In the genomic region with DNA sequence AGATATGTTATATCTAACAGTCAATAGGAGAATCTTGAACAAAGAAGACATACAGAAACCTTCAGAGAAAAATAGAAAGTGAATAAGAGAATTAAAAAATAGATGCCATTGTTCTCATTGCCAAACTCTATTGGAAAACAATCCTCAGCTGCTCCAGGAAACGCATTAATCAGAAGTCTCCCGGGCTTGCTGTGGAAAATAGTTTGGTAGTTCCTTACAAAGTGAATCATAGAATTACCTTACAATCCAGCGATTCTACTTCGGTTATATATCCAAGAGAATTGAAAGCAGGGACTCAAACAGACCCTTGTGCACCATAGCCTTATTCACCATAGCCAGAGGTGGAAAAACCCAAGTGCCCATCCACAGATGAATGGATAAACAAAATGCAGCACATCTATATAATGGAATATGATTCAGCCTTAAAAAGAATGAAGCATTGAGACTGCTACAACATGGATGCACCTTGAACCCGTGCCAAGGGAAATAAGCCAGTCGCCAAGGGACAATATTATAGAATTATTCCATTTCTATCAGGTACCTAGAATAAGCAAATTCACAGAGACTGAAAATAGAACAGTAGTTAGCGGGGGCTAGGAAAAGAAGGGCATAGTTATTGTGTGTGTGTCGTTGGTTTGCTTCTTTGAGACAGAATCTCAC, we compare ENCODE assay signal across 27 cellular contexts. TPM values are rescaled to one million over a fixed set of nuclear protein-coding genes. Genes with fewer than 3 reads are reported as not detected.
DNase-seq lines count a peak whose midpoint lies in the region; ATAC-seq and TF ChIP-seq lines count a peak whose summit lies in the region.
"Had no signal": no experiment of that assay in that cellular context is flagged by ENCODE, and none has a peak within 500 bp of the region (broad histone marks: within the 10 kb centered on the region; RNA-seq: fewer than 3 reads in every experiment).

No MANE protein-coding gene starts in this region.

- H3K9me2 ChIP-seq in SK-N-SH (no peaks in the 10 kb centered on the region), hepatocyte (replicated peaks; ENCODE audit: insufficient read depth) (no peaks in the 10 kb centered on the region)

- POLR2A ChIA-PET in SK-N-SH (lab: Yijun Ruan, JAX), result no interaction called here

- peak overlapping the region; percentile 58 for H2AFZ ChIP-seq in SK-N-SH (ENCODE audit: low read depth)
- H2AFZ ChIP-seq in hepatocyte, result no peak overlapping the region

- no peak for TF ChIP-seq EP300 in SK-N-SH (IDR thresholded peaks at IDR 0.05; ENCODE audit: borderline replicate concordance in 1 of 2, low read depth in 1 of 2, low read length in 1 of 2)

- H3K79me2 ChIP-seq in SK-N-SH (ENCODE audit: insufficient read depth) (no peaks in the 10 kb centered on the region), hepatocyte (no peaks in the 10 kb centered on the region)

- no peaks in the 10 kb centered on the region for H3K36me3 Mint-ChIP-seq in chondrocyte (ENCODE audit: low read depth)
- H3K36me3 Mint-ChIP-seq in activated naive CD4-positive, alpha-beta T cell treated with anti-CD3 and anti-CD28 coated beads, Interleukin-2, amount 50 U/mL, for 72 hours, result no peaks in the 10 kb centered on the region
- no peaks in the 10 kb centered on the region for H3K36me3 Mint-ChIP-seq in type B pancreatic cell

- H3K4me3 ChIP-seq in SK-N-SH (ENCODE audit: low read depth in 2 of 2, low read length in 1 of 2), result no peak overlapping the region
- no peak overlapping the region for H3K4me3 ChIP-seq in hepatocyte
- H3K4me3 ChIP-seq: coronary artery, transverse colon had no signal

- H3K4me1 ChIP-seq in SK-N-SH (ENCODE audit: control insufficient read depth in 1 of 2, insufficient read depth in 2 of 2, low read depth in 1 of 2, low read length in 1 of 2) (peaks cover 25 to 28% of the 10 kb centered on the region in 2 experiments), hepatocyte (ENCODE audit: insufficient read depth) (peaks cover 10% of the 10 kb centered on the region)

- TF ChIP-seq CTCF in SK-N-SH (IDR thresholded peaks at IDR 0.05), result no peak
- TF ChIP-seq CTCF in chondrocyte (IDR thresholded peaks at IDR 0.05), result no peak
- no peak for TF ChIP-seq CTCF in hepatocyte (IDR thresholded peaks at IDR 0.05; ENCODE audit: poor library complexity)
- TF ChIP-seq CTCF in type B pancreatic cell (conservative IDR thresholded peaks at IDR 0.05), result no peak

- TF ChIP-seq RAD21 in SK-N-SH (IDR thresholded peaks at IDR 0.05; ENCODE audit: low read length), result no peak

- H3K9me3 Mint-ChIP-seq in chondrocyte (ENCODE audit: low read depth) (no peaks in the 10 kb centered on the region), type B pancreatic cell (no peaks in the 10 kb centered on the region)
- no peaks in the 10 kb centered on the region for H3K9me3 Mint-ChIP-seq in activated naive CD4-positive, alpha-beta T cell treated with anti-CD3 and anti-CD28 coated beads, Interleukin-2, amount 50 U/mL, for 72 hours
- H3K9me3 Mint-ChIP-seq: activated naive CD4-positive, alpha-beta T cell treated with anti-CD3 and anti-CD28 coated beads for 36 hours; activated T-cell treated with anti-CD3 and anti-CD28 coated beads, Interleukin-2, amount 50 U/mL, for 24 hours had no signal

- H3K27me3 Mint-ChIP-seq in chondrocyte (ENCODE audit: low read depth), result no peaks in the 10 kb centered on the region
- no peaks in the 10 kb centered on the region for H3K27me3 Mint-ChIP-seq in type B pancreatic cell
- H3K27me3 Mint-ChIP-seq: activated T-cell treated with anti-CD3 and anti-CD28 coated beads, Interleukin-2, amount 50 U/mL, for 24 hours had no signal

- peaks cover 19% of the 10 kb centered on the region for H3F3A ChIP-seq in SK-N-SH (replicated peaks; ENCODE audit: insufficient read depth)

- CTCF ChIA-PET in SK-N-SH (lab: Yijun Ruan, JAX), result interaction anchor here (0.6 to 1.5 kb wide), 2 partner anchors 8 to 15 kb away, joined by 3 to 4 read pairs; no protein-coding TSS in a partner anchor

- H3K4me2 ChIP-seq in SK-N-SH, result peak overlapping the region; percentile 51
- no peak overlapping the region for H3K4me2 ChIP-seq in hepatocyte

- 49% methylated on average over 8 of the region's 8 CpGs for WGBS in SK-N-SH (ENCODE audit: low lambda C conversion rate)
- WGBS in hepatocyte (ENCODE audit: low lambda C conversion rate, missing lambda C conversion rate), result 97% methylated on average over 8 of the region's 8 CpGs

- H3K27me3 ChIP-seq in SK-N-SH (ENCODE audit: insufficient read depth) (no peaks in the 10 kb centered on the region), hepatocyte (no peaks in the 10 kb centered on the region)
- H3K27me3 ChIP-seq: transverse colon had no signal

- DNase-seq in SK-N-SH (no peak), chondrocyte (ENCODE audit: low spot score) (no peak), hepatocyte (ENCODE audit: low spot score) (no peak), HT-29 (ENCODE audit: low spot score) (no peak), type B pancreatic cell (ENCODE audit: extremely low spot score, unreplicated experiment) (no peak)
- no peak for DNase-seq in activated naive CD4-positive, alpha-beta T cell treated with anti-CD3 and anti-CD28 coated beads, Interleukin-2, amount 50 U/mL, for 72 hours (ENCODE audit: low spot score in 2 of 2)
- DNase-seq: activated CD4-positive, CD25-positive, alpha-beta regulatory T cell; activated CD8-positive, alpha-beta T cell treated with anti-CD3 and anti-CD28 coated beads, Interleukin-2, amount 10 ng/mL, durations not matched to agents 7 days and 5 days; activated naive CD4-positive, alpha-beta T cell treated with anti-CD3 and anti-CD28 coated beads for 36 hours; activated T-cell treated with anti-CD3 and anti-CD28 coated beads, Interleukin-2, amount 50 U/mL, for 24 hours; EL; glutamatergic neuron; NCI-H1417 treated with DMSO at 0.1 percent for 48 hours; NCI-H69; occipital lobe; OCI-M1; right cardiac atrium; stimulated activated naive CD4-positive, alpha-beta T cell; transverse colon had no signal

- H3K4me1 Mint-ChIP-seq in chondrocyte (ENCODE audit: low read depth), result peaks cover 64% of the 10 kb centered on the region
- peaks cover 20% of the 10 kb centered on the region for H3K4me1 Mint-ChIP-seq in type B pancreatic cell (ENCODE audit: unreplicated experiment)

- peak overlapping the region; percentile 74 for H3K9ac ChIP-seq in SK-N-SH

- H3K27ac Mint-ChIP-seq in chondrocyte (ENCODE audit: unreplicated experiment) (peak overlapping the region; percentile 93), type B pancreatic cell (no peak overlapping the region)
- H3K27ac Mint-ChIP-seq in activated naive CD4-positive, alpha-beta T cell treated with anti-CD3 and anti-CD28 coated beads, Interleukin-2, amount 50 U/mL, for 72 hours, result no peak overlapping the region
- H3K27ac Mint-ChIP-seq: activated CD8-positive, alpha-beta T cell treated with anti-CD3 and anti-CD28 coated beads, Interleukin-2, amount 10 ng/mL, durations not matched to agents 7 days and 5 days; activated naive CD4-positive, alpha-beta T cell treated with anti-CD3 and anti-CD28 coated beads for 36 hours; activated T-cell treated with anti-CD3 and anti-CD28 coated beads, Interleukin-2, amount 50 U/mL, for 24 hours had no signal

- H4K20me1 ChIP-seq in SK-N-SH (ENCODE audit: insufficient read depth) (no peaks in the 10 kb centered on the region), hepatocyte (ENCODE audit: insufficient read depth, poor library complexity, severe bottlenecking) (no peaks in the 10 kb centered on the region)

- H3K9me3 ChIP-seq in SK-N-SH (no peaks in the 10 kb centered on the region), hepatocyte (ENCODE audit: low read depth) (no peaks in the 10 kb centered on the region)
- H3K9me3 ChIP-seq: transverse colon had no signal

- no peak for ATAC-seq in SK-N-SH treated with all-trans-retinoic acid at 6 μM for 48 hours
- no peak for ATAC-seq in activated naive CD4-positive, alpha-beta T cell treated with anti-CD3 and anti-CD28 coated beads, Interleukin-2, amount 50 U/mL, for 72 hours
- no peak for ATAC-seq in GM18861 (IDR thresholded peaks at IDR 0.05; ENCODE audit: unreplicated experiment)
- ATAC-seq: activated CD8-positive, alpha-beta T cell treated with anti-CD3 and anti-CD28 coated beads, Interleukin-2, amount 10 ng/mL, durations not matched to agents 7 days and 5 days had no signal

- H3K4me3 Mint-ChIP-seq in chondrocyte (ENCODE audit: unreplicated experiment) (no peak overlapping the region), type B pancreatic cell (no peak overlapping the region)
- H3K4me3 Mint-ChIP-seq: activated CD8-positive, alpha-beta T cell treated with anti-CD3 and anti-CD28 coated beads, Interleukin-2, amount 10 ng/mL, durations not matched to agents 7 days and 5 days; activated naive CD4-positive, alpha-beta T cell treated with anti-CD3 and anti-CD28 coated beads for 36 hours; activated T-cell treated with anti-CD3 and anti-CD28 coated beads, Interleukin-2, amount 50 U/mL, for 24 hours had no signal

- peak overlapping the region; percentile 90 to 97; a peak in 3 of 4 replicates for H3K27ac ChIP-seq in SK-N-SH (ENCODE audit: low read depth in 2 of 2, low read length in 1 of 2)
- H3K27ac ChIP-seq in hepatocyte, result peak overlapping the region; percentile 87
- H3K27ac ChIP-seq: 22Rv1, coronary artery, epithelial cell of prostate, transverse colon had no signal

- H3K36me3 ChIP-seq in SK-N-SH (replicated peaks in 1 of 2; ENCODE audit: control insufficient read depth in 1 of 2, insufficient read depth in 2 of 2, low read length in 1 of 2) (no peaks in the 10 kb centered on the region), hepatocyte (replicated peaks; ENCODE audit: insufficient read depth, low read depth) (no peaks in the 10 kb centered on the region)
- H3K36me3 ChIP-seq: transverse colon had no signal

TF ChIP-seq in SK-N-SH, 30 proteins besides CTCF, POLR2A, EP300 and RAD21 (continues in another document):
- TF ChIP-seq FOSL2 (IDR thresholded peaks at IDR 0.05; ENCODE audit: borderline replicate concordance, low read depth) (peak; percentile 45; the same call in 1 of the 2 replicates), NFIC (IDR thresholded peaks at IDR 0.05; ENCODE audit: borderline replicate concordance) (peak; percentile 52), JUND (IDR thresholded peaks at IDR 0.05) (peak; percentile 18; the same call in 1 of the 2 replicates)

TF ChIP-seq in SK-N-SH treated with all-trans-retinoic acid at 6 μM for 48 hours, 23 proteins besides CTCF, POLR2A, EP300 and RAD21 (continues in another document):
- TF ChIP-seq TCF4 (CRISPR knock-in tag; IDR thresholded peaks at IDR 0.05; ENCODE audit: borderline replicate concordance) (no peak), ARNTL (CRISPR knock-in tag; IDR thresholded peaks at IDR 0.05; ENCODE audit: borderline replicate concordance, low read depth) (no peak), ZC3H10 (CRISPR knock-in tag; IDR thresholded peaks at IDR 0.05) (no peak), PPARA (CRISPR knock-in tag; IDR thresholded peaks at IDR 0.05; ENCODE audit: borderline replicate concordance) (no peak), ZFP30 (CRISPR knock-in tag; IDR thresholded peaks at IDR 0.05) (no peak)

RNA-seq across cellular contexts. Expression of gene CHRNA1, which starts 21.9 kb away (rescaled TPM):
- 0.02 and 0.08 TPM in 2 replicates for polyA plus RNA-seq in SK-N-SH (2012; rRNA removed)
- polyA plus RNA-seq in SK-N-SH (2012; cell fraction: cytosol; rRNA removed), result 0.05 and 0.09 TPM in 2 replicates
- polyA plus RNA-seq in SK-N-SH (2012; cell fraction: nucleus; rRNA removed), result 0.15 and 0.21 TPM in 2 replicates
- total RNA-seq in chondrocyte, result 0.30 to 1.3 TPM (median 0.38 TPM) in 3 replicates
- total RNA-seq in hepatocyte, result 1.9 and 2.5 TPM in 2 replicates
- polyA plus RNA-seq in hepatocyte, result 1.5 and 1.6 TPM in 2 replicates
- not detected in 2 replicates for total RNA-seq in HT-29 (2014; rRNA removed; shearing (Covaris generic))
- total RNA-seq in activated naive CD4-positive, alpha-beta T cell treated with anti-CD3 and anti-CD28 coated beads, Interleukin-2, amount 50 U/mL, for 72 hours, result not detected
- total RNA-seq in type B pancreatic cell (ENCODE audit: low replicate concordance), result 0.19 and 1.1 TPM in 2 replicates
- total RNA-seq: activated CD8-positive, alpha-beta T cell treated with anti-CD3 and anti-CD28 coated beads, Interleukin-2, amount 10 ng/mL, durations not matched to agents 7 days and 5 days; activated naive CD4-positive, alpha-beta T cell treated with anti-CD3 and anti-CD28 coated beads for 36 hours; liver; occipital lobe; T-helper 2 cell treated with Interferon-gamma antibody and Interleukin-4, amounts not matched to agents 100 ng/mL and 5 ng/mL, for 36 hours had no signal
- polyA plus RNA-seq: BJ, liver had no signal
